1 cellular context compared by ENCODE assay signal in the genomic region with DNA sequence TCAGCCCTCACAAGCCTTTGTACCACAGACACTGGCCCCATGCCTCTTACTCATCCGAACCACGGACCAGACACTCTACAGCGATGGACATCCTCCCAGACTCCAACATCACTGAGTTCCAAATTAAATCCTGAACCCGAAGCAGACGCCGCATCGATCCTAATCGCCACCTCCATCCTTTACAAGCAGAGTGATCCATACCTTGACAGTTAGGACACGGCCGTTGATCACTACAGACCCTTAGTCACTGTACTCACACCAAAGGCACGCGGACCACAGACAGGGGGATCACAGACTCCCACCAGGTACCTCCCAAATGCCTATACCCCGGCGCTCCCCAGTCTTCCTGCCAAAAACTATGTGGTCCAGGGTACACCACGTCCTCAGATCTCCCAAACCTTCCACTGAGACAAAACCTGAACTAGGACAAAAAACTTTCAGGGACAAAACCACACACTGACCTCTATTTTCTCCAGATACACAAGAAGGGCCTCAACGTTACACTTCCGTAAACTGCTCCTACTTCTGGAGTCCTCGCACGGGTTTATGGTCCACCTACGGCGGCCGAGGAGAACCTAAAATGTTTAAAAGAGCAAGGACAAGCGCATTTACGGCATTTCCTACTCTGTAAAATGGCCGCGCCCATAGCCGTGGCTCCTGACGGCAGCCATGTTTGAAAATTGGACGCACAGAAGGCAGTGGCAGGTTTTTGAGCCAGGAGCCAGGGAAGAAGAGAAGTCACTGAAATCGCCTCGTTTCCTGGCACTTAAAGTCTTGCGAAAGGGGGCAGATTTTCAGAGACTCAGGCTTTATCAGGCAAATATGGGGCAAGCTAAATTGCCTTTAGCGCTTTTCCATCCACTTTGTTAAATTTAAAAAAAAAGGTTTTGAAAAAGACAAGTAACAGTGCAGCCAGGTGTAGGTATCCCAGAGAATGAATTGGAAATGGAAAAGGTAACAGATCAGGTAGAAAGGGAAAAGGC.
TF ChIP-seq lines count a peak whose summit lies in the region.

A gene (minus strand): TSS at position 532 of the 983 bp plus-strand sequence. CDS start 12,480 bp downstream, outside the sequence.

TF ChIP-seq in HCT116, 20 proteins besides CTCF, POLR2A, EP300 and RAD21 (continued from another document):
- TF ChIP-seq, protein P1, sequence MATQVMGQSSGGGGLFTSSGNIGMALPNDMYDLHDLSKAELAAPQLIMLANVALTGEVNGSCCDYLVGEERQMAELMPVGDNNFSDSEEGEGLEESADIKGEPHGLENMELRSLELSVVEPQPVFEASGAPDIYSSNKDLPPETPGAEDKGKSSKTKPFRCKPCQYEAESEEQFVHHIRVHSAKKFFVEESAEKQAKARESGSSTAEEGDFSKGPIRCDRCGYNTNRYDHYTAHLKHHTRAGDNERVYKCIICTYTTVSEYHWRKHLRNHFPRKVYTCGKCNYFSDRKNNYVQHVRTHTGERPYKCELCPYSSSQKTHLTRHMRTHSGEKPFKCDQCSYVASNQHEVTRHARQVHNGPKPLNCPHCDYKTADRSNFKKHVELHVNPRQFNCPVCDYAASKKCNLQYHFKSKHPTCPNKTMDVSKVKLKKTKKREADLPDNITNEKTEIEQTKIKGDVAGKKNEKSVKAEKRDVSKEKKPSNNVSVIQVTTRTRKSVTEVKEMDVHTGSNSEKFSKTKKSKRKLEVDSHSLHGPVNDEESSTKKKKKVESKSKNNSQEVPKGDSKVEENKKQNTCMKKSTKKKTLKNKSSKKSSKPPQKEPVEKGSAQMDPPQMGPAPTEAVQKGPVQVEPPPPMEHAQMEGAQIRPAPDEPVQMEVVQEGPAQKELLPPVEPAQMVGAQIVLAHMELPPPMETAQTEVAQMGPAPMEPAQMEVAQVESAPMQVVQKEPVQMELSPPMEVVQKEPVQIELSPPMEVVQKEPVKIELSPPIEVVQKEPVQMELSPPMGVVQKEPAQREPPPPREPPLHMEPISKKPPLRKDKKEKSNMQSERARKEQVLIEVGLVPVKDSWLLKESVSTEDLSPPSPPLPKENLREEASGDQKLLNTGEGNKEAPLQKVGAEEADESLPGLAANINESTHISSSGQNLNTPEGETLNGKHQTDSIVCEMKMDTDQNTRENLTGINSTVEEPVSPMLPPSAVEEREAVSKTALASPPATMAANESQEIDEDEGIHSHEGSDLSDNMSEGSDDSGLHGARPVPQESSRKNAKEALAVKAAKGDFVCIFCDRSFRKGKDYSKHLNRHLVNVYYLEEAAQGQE (IDR thresholded peaks at IDR 0.05; ENCODE audit: low read depth): no peak
- TF ChIP-seq YY1 (IDR thresholded peaks at IDR 0.05; ENCODE audit: extremely low read depth, insufficient replicate concordance, low read depth, low read length): peak; percentile 100
- TF ChIP-seq SP1 (IDR thresholded peaks at IDR 0.05; ENCODE audit: low read depth): peak; percentile 75
- peak; percentile 90 for TF ChIP-seq EGR1 (IDR thresholded peaks at IDR 0.05; ENCODE audit: low read depth)
- TF ChIP-seq, protein P2, sequence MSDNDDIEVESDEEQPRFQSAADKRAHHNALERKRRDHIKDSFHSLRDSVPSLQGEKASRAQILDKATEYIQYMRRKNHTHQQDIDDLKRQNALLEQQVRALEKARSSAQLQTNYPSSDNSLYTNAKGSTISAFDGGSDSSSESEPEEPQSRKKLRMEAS (IDR thresholded peaks at IDR 0.05): no peak
- no peak; the same call in 1 of the 2 replicates for TF ChIP-seq SIN3A (IDR thresholded peaks at IDR 0.05; ENCODE audit: low read depth)
- TF ChIP-seq FOSL1 (IDR thresholded peaks at IDR 0.05; ENCODE audit: low read depth): no peak
- no peak for TF ChIP-seq TCF7L2 (IDR thresholded peaks at IDR 0.05; ENCODE audit: borderline replicate concordance, extremely low read depth, insufficient read depth, insufficient read length)
- TF ChIP-seq SRF (IDR thresholded peaks at IDR 0.05; ENCODE audit: low read depth): peak; percentile 52; the same call in 1 of the 2 replicates
- TF ChIP-seq ELF1 (IDR thresholded peaks at IDR 0.05; ENCODE audit: borderline replicate concordance, low read depth): peak; percentile 95
- TF ChIP-seq POLR2AphosphoS5 (IDR thresholded peaks at IDR 0.05; ENCODE audit: low read depth, low read length): no peak
- no peak for TF ChIP-seq CBX3 (IDR thresholded peaks at IDR 0.05; ENCODE audit: low read depth)
- no peak for TF ChIP-seq EZH2phosphoT487 (IDR thresholded peaks at IDR 0.05; ENCODE audit: borderline replicate concordance)
TF ChIP-seq in HCT116: peak in this region for 6.
